In the genomic region with DNA sequence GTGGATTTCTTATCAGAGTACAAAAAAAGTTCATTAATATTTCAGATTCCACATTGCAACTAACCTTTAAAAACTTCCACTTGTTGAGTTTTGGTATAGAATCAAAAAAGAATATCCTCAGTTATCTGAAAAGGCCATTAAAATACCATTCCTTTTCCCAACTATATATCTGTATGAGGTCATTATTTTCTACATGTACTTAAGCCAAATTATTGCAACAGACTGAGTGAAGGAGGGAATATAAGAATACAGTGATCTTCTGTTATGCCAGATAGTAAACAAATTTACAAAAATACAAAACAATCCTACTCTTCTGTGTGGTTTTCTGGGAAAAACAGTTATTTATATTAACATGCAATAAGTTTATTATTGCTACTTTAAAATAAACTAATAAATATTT, we compare ENCODE assay signal across 16 cellular contexts. TPM values are rescaled to one million over a fixed set of nuclear protein-coding genes. Genes with fewer than 3 reads are reported as not detected.
DNase-seq lines count a peak whose midpoint lies in the region; ATAC-seq, FAIRE-seq and TF ChIP-seq lines count a peak whose summit lies in the region.
"Had no signal": no experiment of that assay in that cellular context is flagged by ENCODE, and none has a peak within 500 bp of the region (broad histone marks: within the 10 kb centered on the region; RNA-seq: fewer than 3 reads in every experiment).

No MANE protein-coding gene starts in this region.

- no peaks in the 10 kb centered on the region for H3K9me2 ChIP-seq in SK-N-SH

- H3K4me2 ChIP-seq in SK-N-SH: no peak overlapping the region
- H3K4me2 ChIP-seq: A549, BLaER1 had no signal

- peaks cover 43 to 72% of the 10 kb centered on the region in 2 experiments for H3K36me3 ChIP-seq in SK-N-SH (replicated peaks in 1 of 2; ENCODE audit: control insufficient read depth in 1 of 2, insufficient read depth in 2 of 2, low read length in 1 of 2)
- peaks cover 56% of the 10 kb centered on the region for H3K36me3 ChIP-seq in adipocyte (ENCODE audit: control insufficient read depth, insufficient read depth, low read length, severe bottlenecking)
- H3K36me3 ChIP-seq in pancreas: peaks cover 0 to 39% (median 3%) of the 10 kb centered on the region in 3 donors

- H3K4me1 ChIP-seq in SK-N-SH (ENCODE audit: control insufficient read depth in 1 of 2, insufficient read depth in 2 of 2, low read depth in 1 of 2, low read length in 1 of 2) (peaks cover 0 to 4% of the 10 kb centered on the region in 2 experiments; a peak in 2 of 4 replicates), adipocyte (ENCODE audit: control insufficient read depth, insufficient read depth, low read length) (peaks cover 25% of the 10 kb centered on the region), pancreas (peaks cover 14 to 28% (median 26%) of the 10 kb centered on the region in 3 donors)

- peaks cover 7% of the 10 kb centered on the region for H3F3A ChIP-seq in SK-N-SH (replicated peaks; ENCODE audit: insufficient read depth)

- no peak overlapping the region for H3K9ac ChIP-seq in SK-N-SH
- H3K9ac ChIP-seq in adipocyte (ENCODE audit: low read length): no peak overlapping the region
- H3K9ac ChIP-seq: BLaER1 had no signal

- TF ChIP-seq RAD21 in SK-N-SH (IDR thresholded peaks at IDR 0.05; ENCODE audit: low read length): no peak

- H3K27ac ChIP-seq in SK-N-SH (ENCODE audit: low read depth in 2 of 2, low read length in 1 of 2) (no peak overlapping the region), pancreas (no peak overlapping the region)
- H3K27ac ChIP-seq: 22Rv1, A549, BLaER1 had no signal

- DNase-seq in SK-N-SH (no peak), adipocyte (ENCODE audit: low read depth) (peak; percentile 48), fibroblast of pulmonary artery (ENCODE audit: low read depth) (peak; percentile 41), pancreas (no peak), NCI-H69 (lab: John Stamatoyannopoulos, UW) (no peak), foreskin fibroblast (no peak)
- DNase-seq: CD4-positive, alpha-beta memory T cell; DMS79 treated with DMSO at 0.1 percent for 48 hours had no signal

- TF ChIP-seq EP300 in SK-N-SH (IDR thresholded peaks at IDR 0.05; ENCODE audit: borderline replicate concordance in 1 of 2, low read depth in 1 of 2, low read length in 1 of 2): no peak

- H2AFZ ChIP-seq in SK-N-SH (ENCODE audit: low read depth): no peak overlapping the region

- H4K20me1 ChIP-seq in SK-N-SH (ENCODE audit: insufficient read depth): peaks cover 14% of the 10 kb centered on the region; the same call in 1 of the 2 replicates

- H3K9me3 ChIP-seq in SK-N-SH: no peaks in the 10 kb centered on the region
- H3K9me3 ChIP-seq in adipocyte (ENCODE audit: control insufficient read depth, low read length): no peaks in the 10 kb centered on the region
- no peaks in the 10 kb centered on the region for H3K9me3 ChIP-seq in pancreas
- H3K9me3 ChIP-seq: A549, BLaER1, HAP-1 had no signal

- no peak for TF ChIP-seq CTCF in SK-N-SH (IDR thresholded peaks at IDR 0.05)
- no peak for TF ChIP-seq CTCF in fibroblast of pulmonary artery (IDR thresholded peaks at IDR 0.05; ENCODE audit: low read length, missing control alignments)
- no peak for TF ChIP-seq CTCF in pancreas (IDR thresholded peaks at IDR 0.05)
- TF ChIP-seq CTCF in foreskin fibroblast (IDR thresholded peaks at IDR 0.05; ENCODE audit: low read depth, low read length): no peak

- no peaks in the 10 kb centered on the region for H3K27me3 ChIP-seq in SK-N-SH (ENCODE audit: insufficient read depth)
- no peaks in the 10 kb centered on the region for H3K27me3 ChIP-seq in adipocyte (replicated peaks; ENCODE audit: control insufficient read depth, insufficient read depth, low read length)
- H3K27me3 ChIP-seq in pancreas: no peaks in the 10 kb centered on the region
- H3K27me3 ChIP-seq: BLaER1 had no signal

- ATAC-seq in SK-N-SH treated with all-trans-retinoic acid at 6 μM for 48 hours: no peak
- no peak for ATAC-seq in pancreas
- no peak for ATAC-seq in HG03457 (IDR thresholded peaks at IDR 0.05; ENCODE audit: unreplicated experiment)
- ATAC-seq: A549, GM12878 had no signal

- CTCF ChIA-PET in SK-N-SH (lab: Yijun Ruan, JAX): interaction anchor here (1.0 kb wide), 1 partner anchor 15 kb away, joined by 3 read pairs; no protein-coding TSS in a partner anchor

- peaks cover 90% of the 10 kb centered on the region for H3K79me2 ChIP-seq in SK-N-SH (ENCODE audit: insufficient read depth)

- intact Hi-C loops in pancreas (cut with DNase I): no loop called here

- POLR2A ChIA-PET in SK-N-SH (lab: Yijun Ruan, JAX): interaction anchor here (0.6 kb wide), 1 partner anchor 29 kb away, joined by 3 read pairs; no protein-coding TSS in a partner anchor

- FAIRE-seq in pancreas (lab: Jason Lieb, UNC): peak; percentile 9
- FAIRE-seq: A549, GM12878, GM19239 had no signal

- H3K4me3 ChIP-seq in SK-N-SH (ENCODE audit: low read depth in 2 of 2, low read length in 1 of 2) (no peak overlapping the region), adipocyte (ENCODE audit: low read length) (no peak overlapping the region), fibroblast of pulmonary artery (replicated peaks; ENCODE audit: low read depth, low read length) (no peak overlapping the region), pancreas (no peak overlapping the region), foreskin fibroblast (ENCODE audit: low read depth in 1 of 2, low read length in 2 of 2) (no peak overlapping the region)
- H3K4me3 ChIP-seq: A549, BLaER1, GM12878, HAP-1 had no signal

TF ChIP-seq in SK-N-SH treated with all-trans-retinoic acid at 6 μM for 48 hours, 23 proteins besides CTCF, POLR2A, EP300 and RAD21:
- TF ChIP-seq, protein P1, sequence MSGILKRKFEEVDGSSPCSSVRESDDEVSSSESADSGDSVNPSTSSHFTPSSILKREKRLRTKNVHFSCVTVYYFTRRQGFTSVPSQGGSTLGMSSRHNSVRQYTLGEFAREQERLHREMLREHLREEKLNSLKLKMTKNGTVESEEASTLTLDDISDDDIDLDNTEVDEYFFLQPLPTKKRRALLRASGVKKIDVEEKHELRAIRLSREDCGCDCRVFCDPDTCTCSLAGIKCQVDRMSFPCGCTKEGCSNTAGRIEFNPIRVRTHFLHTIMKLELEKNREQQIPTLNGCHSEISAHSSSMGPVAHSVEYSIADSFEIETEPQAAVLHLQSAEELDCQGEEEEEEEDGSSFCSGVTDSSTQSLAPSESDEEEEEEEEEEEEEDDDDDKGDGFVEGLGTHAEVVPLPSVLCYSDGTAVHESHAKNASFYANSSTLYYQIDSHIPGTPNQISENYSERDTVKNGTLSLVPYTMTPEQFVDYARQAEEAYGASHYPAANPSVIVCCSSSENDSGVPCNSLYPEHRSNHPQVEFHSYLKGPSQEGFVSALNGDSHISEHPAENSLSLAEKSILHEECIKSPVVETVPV (CRISPR knock-in tag; IDR thresholded peaks at IDR 0.05): no peak
- TF ChIP-seq ISL1 (CRISPR knock-in tag; IDR thresholded peaks at IDR 0.05): peak; percentile 35; the same call in 1 of the 2 replicates
- no peak for TF ChIP-seq CSDC2 (CRISPR knock-in tag; IDR thresholded peaks at IDR 0.05)

TF ChIP-seq in SK-N-SH, 30 proteins besides CTCF, POLR2A, EP300 and RAD21:
- TF ChIP-seq, protein P2, sequence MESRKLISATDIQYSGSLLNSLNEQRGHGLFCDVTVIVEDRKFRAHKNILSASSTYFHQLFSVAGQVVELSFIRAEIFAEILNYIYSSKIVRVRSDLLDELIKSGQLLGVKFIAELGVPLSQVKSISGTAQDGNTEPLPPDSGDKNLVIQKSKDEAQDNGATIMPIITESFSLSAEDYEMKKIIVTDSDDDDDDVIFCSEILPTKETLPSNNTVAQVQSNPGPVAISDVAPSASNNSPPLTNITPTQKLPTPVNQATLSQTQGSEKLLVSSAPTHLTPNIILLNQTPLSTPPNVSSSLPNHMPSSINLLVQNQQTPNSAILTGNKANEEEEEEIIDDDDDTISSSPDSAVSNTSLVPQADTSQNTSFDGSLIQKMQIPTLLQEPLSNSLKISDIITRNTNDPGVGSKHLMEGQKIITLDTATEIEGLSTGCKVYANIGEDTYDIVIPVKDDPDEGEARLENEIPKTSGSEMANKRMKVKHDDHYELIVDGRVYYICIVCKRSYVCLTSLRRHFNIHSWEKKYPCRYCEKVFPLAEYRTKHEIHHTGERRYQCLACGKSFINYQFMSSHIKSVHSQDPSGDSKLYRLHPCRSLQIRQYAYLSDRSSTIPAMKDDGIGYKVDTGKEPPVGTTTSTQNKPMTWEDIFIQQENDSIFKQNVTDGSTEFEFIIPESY (IDR thresholded peaks at IDR 0.05; ENCODE audit: borderline replicate concordance, low read depth): no peak
- TF ChIP-seq JUND (IDR thresholded peaks at IDR 0.05) (no peak), TCF12 (IDR thresholded peaks at IDR 0.05) (no peak)
- TF ChIP-seq, protein P3, sequence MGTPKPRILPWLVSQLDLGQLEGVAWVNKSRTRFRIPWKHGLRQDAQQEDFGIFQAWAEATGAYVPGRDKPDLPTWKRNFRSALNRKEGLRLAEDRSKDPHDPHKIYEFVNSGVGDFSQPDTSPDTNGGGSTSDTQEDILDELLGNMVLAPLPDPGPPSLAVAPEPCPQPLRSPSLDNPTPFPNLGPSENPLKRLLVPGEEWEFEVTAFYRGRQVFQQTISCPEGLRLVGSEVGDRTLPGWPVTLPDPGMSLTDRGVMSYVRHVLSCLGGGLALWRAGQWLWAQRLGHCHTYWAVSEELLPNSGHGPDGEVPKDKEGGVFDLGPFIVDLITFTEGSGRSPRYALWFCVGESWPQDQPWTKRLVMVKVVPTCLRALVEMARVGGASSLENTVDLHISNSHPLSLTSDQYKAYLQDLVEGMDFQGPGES (IDR thresholded peaks at IDR 0.05; ENCODE audit: low read depth, low read length): no peak

RNA-seq across cellular contexts. Expression of a gene that starts 5.7 kb away (rescaled TPM):
- polyA plus RNA-seq in SK-N-SH (2012; rRNA removed) (6.8 and 10.3 TPM in 2 replicates), pancreas (1 to 10 TPM; 8.7 to 9.1 TPM)
- polyA plus RNA-seq in SK-N-SH (2012; cell fraction: cytosol; rRNA removed): 6.8 and 6.9 TPM in 2 replicates
- polyA plus RNA-seq in SK-N-SH (2012; cell fraction: nucleus; rRNA removed): 12.7 and 22.0 TPM in 2 replicates
- 10 to 100 TPM in 4 of 6 donors, 1 to 10 TPM in 2; 6.9 to 21.1 (median 10.7) TPM for total RNA-seq in pancreas

RNA-seq across cellular contexts. Expression of a gene that starts 5.9 kb away (rescaled TPM):
- polyA plus RNA-seq in SK-N-SH (2012; rRNA removed) (20.8 and 23.2 TPM in 2 replicates), pancreas (10 to 100 TPM; 12.2 to 23.2 TPM)
- 21.3 and 23.0 TPM in 2 replicates for polyA plus RNA-seq in SK-N-SH (2012; cell fraction: cytosol; rRNA removed)
- 19.2 and 36.5 TPM in 2 replicates for polyA plus RNA-seq in SK-N-SH (2012; cell fraction: nucleus; rRNA removed)
- 10 to 100 TPM; 19.2 to 32.1 (median 25.1) TPM for total RNA-seq in pancreas

RNA-seq across cellular contexts. Expression of a gene that starts 59.2 kb away (rescaled TPM):
- polyA plus RNA-seq in SK-N-SH (2012; rRNA removed) (61.1 and 68.4 TPM in 2 replicates), pancreas (10 to 100 TPM; 49.3 to 52.6 TPM)
- polyA plus RNA-seq in SK-N-SH (2012; cell fraction: cytosol; rRNA removed): 32.8 and 47.3 TPM in 2 replicates
- 174 and 206 TPM in 2 replicates for polyA plus RNA-seq in SK-N-SH (2012; cell fraction: nucleus; rRNA removed)
- total RNA-seq in pancreas: 10 to 100 TPM; 26.4 to 40.9 (median 29.3) TPM

Comparison
In these comparisons a context has a peak if more than half of its experiments do, and no peak if none do; other contexts are left out.
1. DNase-seq: peak in adipocyte (single experiment) and fibroblast of pulmonary artery (single experiment); none in SK-N-SH (single experiment), pancreas (0 of 6), NCI-H69 (single experiment) and foreskin fibroblast (0 of 2).